19 cellular contexts compared by ENCODE assay signal in genomic region chr1:44934786-44935185, GRCh38.
"Had no signal": no experiment of that assay in that cellular context is flagged by ENCODE, and none has a peak within 500 bp of the region (broad histone marks: within the 10 kb centered on the region; RNA-seq: fewer than 3 reads in every experiment).

No MANE protein-coding gene starts in this region.

- H3K4me2 ChIP-seq: SK-N-SH had no signal

- FAIRE-seq: RCC 7860 had no signal

- DNase-seq: KBM-7, MV-4-11, NCI-H1048, NCI-H1105, NCI-H1417, NCI-H1436 treated with DMSO at 0.1 percent for 48 hours, NCI-H1694, NCI-H187 treated with DMSO at 0.1 percent for 48 hours, NCI-H2029 treated with DMSO at 0.1 percent for 48 hours, NCI-H2171 treated with DMSO at 0.1 percent for 48 hours, NCI-H345, NCI-H526, Right ventricle myocardium superior, RPMI8226, SIG-M5, SK-N-SH, SW 1271, T-cell had no signal

- H3K9me3 ChIP-seq: SK-N-SH had no signal

- H3K9ac ChIP-seq: SK-N-SH had no signal
